ENCODE assay signal across 8 cellular contexts in genomic region chr3:141360888-141361598, GRCh38. TPM values are rescaled to one million over a fixed set of nuclear protein-coding genes. Genes with fewer than 3 reads are reported as not detected.
DNase-seq lines count a peak whose midpoint lies in the region; ATAC-seq and TF ChIP-seq lines count a peak whose summit lies in the region.

No MANE protein-coding gene starts in this region.

- H3K9me3 Mint-ChIP-seq in activated naive CD4-positive, alpha-beta T cell treated with anti-CD3 and anti-CD28 coated beads, Interleukin-2, amount 50 U/mL, for 72 hours, result no peaks in the 10 kb centered on the region
- peaks cover 2% of the 10 kb centered on the region for H3K9me3 Mint-ChIP-seq in activated CD8-positive, alpha-beta T cell treated with anti-CD3 and anti-CD28 coated beads for 36 hours
- H3K9me3 Mint-ChIP-seq in glutamatergic neuron (ENCODE audit: unreplicated experiment), result peaks cover 1% of the 10 kb centered on the region
- peaks cover 3% of the 10 kb centered on the region for H3K9me3 Mint-ChIP-seq in progenitor cell of endocrine pancreas (ENCODE audit: low read depth)

- no peaks in the 10 kb centered on the region for H3K27me3 Mint-ChIP-seq in activated CD8-positive, alpha-beta T cell treated with anti-CD3 and anti-CD28 coated beads for 36 hours
- H3K27me3 Mint-ChIP-seq in glutamatergic neuron (ENCODE audit: unreplicated experiment), result peaks cover 1% of the 10 kb centered on the region
- H3K27me3 Mint-ChIP-seq in progenitor cell of endocrine pancreas, result no peaks in the 10 kb centered on the region

- peak overlapping the region in 1 of 2 donors; percentile 53 for H3K27ac Mint-ChIP-seq in activated naive CD4-positive, alpha-beta T cell treated with anti-CD3 and anti-CD28 coated beads, Interleukin-2, amount 50 U/mL, for 72 hours
- H3K27ac Mint-ChIP-seq in activated CD8-positive, alpha-beta T cell treated with anti-CD3 and anti-CD28 coated beads for 36 hours, result no peak overlapping the region
- no peak overlapping the region for H3K27ac Mint-ChIP-seq in glutamatergic neuron (ENCODE audit: unreplicated experiment)
- peak overlapping the region; percentile 80 for H3K27ac Mint-ChIP-seq in progenitor cell of endocrine pancreas

- DNase-seq in activated naive CD4-positive, alpha-beta T cell treated with anti-CD3 and anti-CD28 coated beads, Interleukin-2, amount 50 U/mL, for 72 hours (ENCODE audit: low spot score in 2 of 2), result no peak
- no peak for DNase-seq in activated naive CD4-positive, alpha-beta T cell (lab: John Stamatoyannopoulos, UW)
- DNase-seq in NCI-H2196 (lab: John Stamatoyannopoulos, UW; ENCODE audit: unreplicated experiment) (peak; percentile 67), glutamatergic neuron (no peak), progenitor cell of endocrine pancreas (ENCODE audit: low spot score, unreplicated experiment) (no peak)
- DNase-seq in activated CD8-positive, alpha-beta T cell treated with anti-CD3 and anti-CD28 coated beads for 36 hours, result no peak
- no peak for DNase-seq in activated CD4-positive, alpha-beta T cell treated with anti-CD3 and anti-CD28 coated beads, Interleukin-2, amount 50 U/mL, for 4 hours

- POLR2A ChIA-PET in activated CD8-positive, alpha-beta T cell treated with anti-CD3 and anti-CD28 coated beads for 36 hours (lab: Charles Lee), result interaction anchor here (0.6 to 0.9 kb wide), 4 partner anchors 75 to 481 kb away, joined by 3 read pairs; no protein-coding TSS in a partner anchor

- H3K4me1 Mint-ChIP-seq in activated CD8-positive, alpha-beta T cell treated with anti-CD3 and anti-CD28 coated beads for 36 hours (ENCODE audit: low read depth), result peaks cover 5% of the 10 kb centered on the region
- H3K4me1 Mint-ChIP-seq in glutamatergic neuron (ENCODE audit: low read depth, unreplicated experiment) (peaks cover 3% of the 10 kb centered on the region), progenitor cell of endocrine pancreas (ENCODE audit: low read depth) (peaks cover 11% of the 10 kb centered on the region)

- TF ChIP-seq CTCF in activated CD8-positive, alpha-beta T cell treated with anti-CD3 and anti-CD28 coated beads for 36 hours (IDR thresholded peaks at IDR 0.05), result peak; percentile 77
- TF ChIP-seq CTCF in glutamatergic neuron (IDR thresholded peaks at IDR 0.05; ENCODE audit: partially characterized antibody, unreplicated experiment) (peak; percentile 49), progenitor cell of endocrine pancreas (IDR thresholded peaks at IDR 0.05; ENCODE audit: unreplicated experiment) (peak; percentile 73)

- no peak overlapping the region for H3K4me3 Mint-ChIP-seq in activated CD8-positive, alpha-beta T cell treated with anti-CD3 and anti-CD28 coated beads for 36 hours
- H3K4me3 Mint-ChIP-seq in glutamatergic neuron (ENCODE audit: unreplicated experiment) (no peak overlapping the region), progenitor cell of endocrine pancreas (ENCODE audit: low read depth) (no peak overlapping the region)

- CTCF ChIA-PET in activated CD8-positive, alpha-beta T cell treated with anti-CD3 and anti-CD28 coated beads for 36 hours (lab: Charles Lee), result interaction anchor here (0.6 to 5.5 kb wide), 53 partner anchors 9 to 553 kb away, joined by 3 to 112 read pairs (median 5); partner anchors contain the start of gene PXYLP1

- no peaks in the 10 kb centered on the region for H3K36me3 Mint-ChIP-seq in activated naive CD4-positive, alpha-beta T cell treated with anti-CD3 and anti-CD28 coated beads, Interleukin-2, amount 50 U/mL, for 72 hours
- H3K36me3 Mint-ChIP-seq in activated CD8-positive, alpha-beta T cell treated with anti-CD3 and anti-CD28 coated beads for 36 hours (ENCODE audit: low read depth), result no peaks in the 10 kb centered on the region
- no peaks in the 10 kb centered on the region for H3K36me3 Mint-ChIP-seq in glutamatergic neuron (ENCODE audit: unreplicated experiment)
- H3K36me3 Mint-ChIP-seq in progenitor cell of endocrine pancreas (ENCODE audit: insufficient read depth), result peaks cover 4% of the 10 kb centered on the region

- intact Hi-C loops in activated CD8-positive, alpha-beta T cell treated with anti-CD3 and anti-CD28 coated beads for 36 hours (cut with micrococcal nuclease), result loop anchor here (5.0 kb wide), 2 partner anchors 49 to 91 kb away; no protein-coding TSS in a partner anchor

- ATAC-seq in activated naive CD4-positive, alpha-beta T cell treated with anti-CD3 and anti-CD28 coated beads, Interleukin-2, amount 50 U/mL, for 72 hours, result peak; percentile 60 to 75
- peak; percentile 59 for ATAC-seq in HG02610 (IDR thresholded peaks at IDR 0.05; ENCODE audit: unreplicated experiment)
- peak; percentile 84 for ATAC-seq in activated CD8-positive, alpha-beta T cell treated with anti-CD3 and anti-CD28 coated beads for 36 hours

RNA-seq across cellular contexts. Expression of gene ZBTB38, which starts 7.3 kb away (rescaled TPM):
- total RNA-seq in activated naive CD4-positive, alpha-beta T cell treated with anti-CD3 and anti-CD28 coated beads, Interleukin-2, amount 50 U/mL, for 72 hours, result 10 to 100 TPM; 13.4 to 19.9 TPM
- 10 to 100 TPM; 20.4 to 21.2 TPM for total RNA-seq in activated CD8-positive, alpha-beta T cell treated with anti-CD3 and anti-CD28 coated beads for 36 hours
- total RNA-seq in glutamatergic neuron (ENCODE audit: unreplicated experiment) (9.3 TPM), progenitor cell of endocrine pancreas (25.8 and 27.0 TPM in 2 replicates)
